1 cellular context compared by ENCODE assay signal in genomic region chr13:78647053-78647726, GRCh38.
TF ChIP-seq lines count a peak whose summit lies in the region.
"Not testable (repeated sequence)": the region's sequence is repeated elsewhere in the genome, so short reads cannot be mapped to it uniquely, and the experiment has no call there.

No MANE protein-coding gene starts in this region.

TF ChIP-seq in HepG2, 621 proteins besides CTCF, POLR2A, EP300 and RAD21 (continued from another document):
- TF ChIP-seq ZFY (CRISPR knock-in tag; IDR thresholded peaks at IDR 0.05) (peak; percentile 29; the same call in 1 of the 2 replicates), HMGXB4 (CRISPR knock-in tag; IDR thresholded peaks at IDR 0.05; ENCODE audit: borderline replicate concordance in 1 of 2, low read depth in 1 of 2) (0 out of 4 replicates have a peak, but pooled peaks of 1 of the 2 experiments have one; percentile 21), TFDP2 (CRISPR knock-in tag; IDR thresholded peaks at IDR 0.05) (0 out of 2 replicates have a peak, but pooled peaks have one; percentile 11), SOX6 (CRISPR knock-in tag; IDR thresholded peaks at IDR 0.05) (peak; percentile 42; the same call in 1 of the 2 replicates), RXRA (CRISPR knock-in tag; IDR thresholded peaks at IDR 0.05) (peak; percentile 31; the same call in 1 of the 2 replicates), IRF9 (CRISPR knock-in tag; IDR thresholded peaks at IDR 0.05; ENCODE audit: borderline replicate concordance) (peak; percentile 55; the same call in 1 of the 2 replicates), HDAC1 (CRISPR knock-in tag; IDR thresholded peaks at IDR 0.05) (peak; percentile 48; the same call in 1 of the 2 replicates), TFE3 (CRISPR knock-in tag; IDR thresholded peaks at IDR 0.05) (peak; percentile 36; the same call in 1 of the 2 replicates)
- TF ChIP-seq SOX6 (IDR thresholded peaks at IDR 0.05), result not testable (repeated sequence)
